Comparison of ENCODE assay signal across 28 cellular contexts in the genomic region with DNA sequence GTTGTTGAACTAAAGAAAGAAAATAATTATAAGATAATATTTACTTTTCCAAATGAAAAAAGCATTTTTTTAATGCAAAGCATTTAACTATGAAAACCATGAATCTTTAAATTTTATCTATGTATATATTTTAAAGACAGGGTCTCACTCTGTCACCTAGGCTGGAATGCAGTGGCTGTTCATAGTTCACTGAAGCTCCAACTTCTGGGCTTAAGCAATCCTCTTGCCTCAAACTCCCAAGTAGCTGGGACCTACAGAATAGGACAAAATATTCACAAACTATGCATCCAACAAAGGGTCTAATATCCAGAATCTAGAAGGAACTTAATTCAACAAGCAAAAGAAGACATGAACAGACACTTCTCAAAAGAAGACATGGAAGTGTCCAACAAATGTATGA. TPM values are rescaled to one million over a fixed set of nuclear protein-coding genes. Genes with fewer than 3 reads are reported as not detected.
DNase-seq lines count a peak whose midpoint lies in the region; ATAC-seq, FAIRE-seq and TF ChIP-seq lines count a peak whose summit lies in the region.
"Had no signal": no experiment of that assay in that cellular context is flagged by ENCODE, and none has a peak within 500 bp of the region (broad histone marks: within the 10 kb centered on the region; RNA-seq: fewer than 3 reads in every experiment).

No MANE protein-coding gene starts in this region.

- no peak overlapping the region for H3K4me2 ChIP-seq in astrocyte (ENCODE audit: low read length)
- peak overlapping the region; percentile 64 for H3K4me2 ChIP-seq in HepG2 (ENCODE audit: low read depth, low read length)
- no peak overlapping the region for H3K4me2 ChIP-seq in mesenchymal stem cell (ENCODE audit: low read length, poor library complexity, severe bottlenecking)
- H3K4me2 ChIP-seq: A549; BLaER1 treated with 17β-estradiol and CSF1 and Interleukin-3, amounts not matched to agents 10 nM and 100 nM had no signal

- TF ChIP-seq POLR2A in HepG2 (IDR thresholded peaks at IDR 0.05; ENCODE audit: insufficient read depth in 1 of 2, low read depth in 2 of 2, low read length in 2 of 2) = no peak

- TF ChIP-seq CTCF in astrocyte (IDR thresholded peaks at IDR 0.05; ENCODE audit: insufficient read depth, low read depth, low read length) (no peak), HepG2 (CRISPR knock-in tag; IDR thresholded peaks at IDR 0.05) (no peak), mesothelial cell of epicardium (IDR thresholded peaks at IDR 0.05; ENCODE audit: unreplicated experiment) (no peak), foreskin fibroblast (IDR thresholded peaks at IDR 0.05; ENCODE audit: low read depth, low read length) (no peak)

- H3K4me3 ChIP-seq in astrocyte (ENCODE audit: insufficient read depth, low read depth, low read length) (no peak overlapping the region), HepG2 (replicated peaks in 1 of 3; ENCODE audit: insufficient read depth in 1 of 3, low read depth in 2 of 3, low read length in 3 of 3) (peak overlapping the region in 1 of 3 experiments; percentile 8; a peak in 2 of 6 replicates), mesenchymal stem cell (ENCODE audit: insufficient read depth in 1 of 2, low read depth in 1 of 2, low read length in 2 of 2) (no peak overlapping the region), foreskin fibroblast (ENCODE audit: low read depth in 1 of 2, low read length in 2 of 2) (no peak overlapping the region)
- H3K4me3 ChIP-seq: A549; BLaER1 treated with 17β-estradiol and CSF1 and Interleukin-3, amounts not matched to agents 10 nM and 100 nM; GM12878 had no signal

- H2AK5ac ChIP-seq in mesenchymal stem cell (ENCODE audit: low read length, severe bottlenecking) = no peak overlapping the region

- H3K23ac ChIP-seq in mesenchymal stem cell (ENCODE audit: low read length in 2 of 2) = no peak overlapping the region

- H2BK5ac ChIP-seq in mesenchymal stem cell (ENCODE audit: low read depth, low read length, poor library complexity, severe bottlenecking) = no peak overlapping the region

- H3K9me3 Mint-ChIP-seq in astrocyte (ENCODE audit: unreplicated experiment) = no peaks in the 10 kb centered on the region
- peaks cover 6% of the 10 kb centered on the region for H3K9me3 Mint-ChIP-seq in mesothelial cell of epicardium
- H3K9me3 Mint-ChIP-seq: CD4-positive, alpha-beta T cell; CD8-positive, alpha-beta T cell had no signal

- no peak overlapping the region for H3K18ac ChIP-seq in mesenchymal stem cell (ENCODE audit: low read depth in 1 of 2, low read length in 2 of 2)

- H3K36me3 ChIP-seq in astrocyte (ENCODE audit: insufficient read depth, low read length) = no peaks in the 10 kb centered on the region
- no peaks in the 10 kb centered on the region for H3K36me3 ChIP-seq in HepG2 (replicated peaks in 1 of 2; ENCODE audit: control insufficient read depth in 1 of 2, insufficient read depth in 2 of 2, low read length in 2 of 2)
- no peaks in the 10 kb centered on the region for H3K36me3 ChIP-seq in mesenchymal stem cell (ENCODE audit: control insufficient read depth in 1 of 2, insufficient read depth in 2 of 2, low read depth in 1 of 2, low read length in 2 of 2)
- H3K36me3 ChIP-seq: BLaER1 treated with 17β-estradiol and CSF1 and Interleukin-3, amounts not matched to agents 10 nM and 100 nM had no signal

- H3K4ac ChIP-seq in mesenchymal stem cell (ENCODE audit: low read depth in 1 of 2, low read length in 2 of 2) = no peak overlapping the region

- H3K27me3 ChIP-seq in astrocyte (ENCODE audit: insufficient read depth, low read length) (no peaks in the 10 kb centered on the region), HepG2 (ENCODE audit: control insufficient read depth in 1 of 2, insufficient read depth in 2 of 2, low read length in 2 of 2) (no peaks in the 10 kb centered on the region), mesenchymal stem cell (ENCODE audit: control insufficient read depth in 1 of 2, insufficient read depth in 1 of 2, low read length in 2 of 2) (no peaks in the 10 kb centered on the region)
- H3K27me3 ChIP-seq: BLaER1 treated with 17β-estradiol and CSF1 and Interleukin-3, amounts not matched to agents 10 nM and 100 nM had no signal

- no peak overlapping the region for H2BK12ac ChIP-seq in mesenchymal stem cell (ENCODE audit: low read length in 2 of 2)

- H3K36me3 Mint-ChIP-seq in astrocyte (ENCODE audit: low read depth, unreplicated experiment) = no peaks in the 10 kb centered on the region
- no peaks in the 10 kb centered on the region for H3K36me3 Mint-ChIP-seq in mesothelial cell of epicardium
- H3K36me3 Mint-ChIP-seq in T-helper 17 cell (ENCODE audit: low read depth) = peaks cover 2% of the 10 kb centered on the region
- H3K36me3 Mint-ChIP-seq: CD8-positive, alpha-beta T cell had no signal

- H3K9me3 ChIP-seq in astrocyte (ENCODE audit: insufficient read depth, low read depth, low read length) (no peaks in the 10 kb centered on the region), HepG2 (ENCODE audit: low read length) (no peaks in the 10 kb centered on the region), mesenchymal stem cell (ENCODE audit: control insufficient read depth, low read length) (no peaks in the 10 kb centered on the region), T-helper 17 cell (ENCODE audit: control insufficient read depth, low read length, poor library complexity, severe bottlenecking) (no peaks in the 10 kb centered on the region)
- H3K9me3 ChIP-seq: A549; BLaER1 treated with 17β-estradiol and CSF1 and Interleukin-3, amounts not matched to agents 10 nM and 100 nM; Caco-2 had no signal

- peak; percentile 46; the same call in 2 of the 3 replicates for ATAC-seq in HepG2
- ATAC-seq in T-helper 17 cell = no peak
- ATAC-seq: A549; CD8-positive, alpha-beta T cell; GM12878 had no signal

- TF ChIP-seq RAD21 in HepG2 (CRISPR knock-in tag; IDR thresholded peaks at IDR 0.05) = no peak

- H2BK15ac ChIP-seq in mesenchymal stem cell (ENCODE audit: low read depth, poor library complexity, severe bottlenecking) = no peak overlapping the region

- H2AFZ ChIP-seq in astrocyte (ENCODE audit: low read depth, low read length) (no peak overlapping the region), HepG2 (ENCODE audit: low read length) (no peak overlapping the region), mesenchymal stem cell (ENCODE audit: low read depth, low read length) (no peak overlapping the region)

- no peak overlapping the region for H2BK120ac ChIP-seq in mesenchymal stem cell (ENCODE audit: low read depth, low read length)

- TF ChIP-seq EP300 in HepG2 (IDR thresholded peaks at IDR 0.05; ENCODE audit: low read depth in 2 of 2, low read length in 2 of 2) (peak in 1 of 2 experiments; percentile 44; a peak in 1 of 4 replicates), HepG2 (CRISPR knock-in tag; IDR thresholded peaks at IDR 0.05; ENCODE audit: borderline replicate concordance) (no peak)

- H3K79me1 ChIP-seq in mesenchymal stem cell (replicated peaks; ENCODE audit: low read length, poor library complexity, severe bottlenecking) = no peaks in the 10 kb centered on the region

- H3K27ac ChIP-seq in astrocyte (ENCODE audit: low read depth, low read length) (no peak overlapping the region), HepG2 (ENCODE audit: extremely low read length, insufficient read depth, low read length) (peak overlapping the region; percentile 91), mesenchymal stem cell (ENCODE audit: low read length, poor library complexity, severe bottlenecking) (peak overlapping the region; percentile 59)
- H3K27ac ChIP-seq: A549; BLaER1 treated with 17β-estradiol and CSF1 and Interleukin-3, amounts not matched to agents 10 nM and 100 nM; C4-2B had no signal

- no peak for FAIRE-seq in astrocyte (lab: Jason Lieb, UNC)
- FAIRE-seq in HepG2 (lab: Jason Lieb, UNC) = peak; percentile 34
- FAIRE-seq: A549, D721Med, GM12878, GM12892, GM18507 had no signal

- H3K4me1 ChIP-seq in astrocyte (ENCODE audit: insufficient read depth, low read length) (no peaks in the 10 kb centered on the region), HepG2 (ENCODE audit: insufficient read depth, low read length) (peaks cover 71% of the 10 kb centered on the region), mesenchymal stem cell (ENCODE audit: control insufficient read depth, insufficient read depth, low read depth, low read length) (peaks cover 2% of the 10 kb centered on the region)

- H3K27me3 Mint-ChIP-seq in astrocyte (ENCODE audit: low read depth, unreplicated experiment) (no peaks in the 10 kb centered on the region), mesothelial cell of epicardium (ENCODE audit: low read depth) (no peaks in the 10 kb centered on the region), T-helper 17 cell (peaks cover 13% of the 10 kb centered on the region)

- in situ Hi-C loops in HepG2 (cut with HindIII; ENCODE audit: extremely low pct_ligation_motif_present, low pct_unique_long_range_greater_than_20kb) = loop anchor here (25.0 kb wide), 1 partner anchor 239 kb away; no protein-coding TSS in a partner anchor

- no TSS peak for BruUV-seq in HepG2 (replicated peaks; lab: Mats Ljungman, UMichigan)

- peaks cover 14% of the 10 kb centered on the region for H3K4me1 Mint-ChIP-seq in astrocyte (ENCODE audit: low read depth, unreplicated experiment)
- H3K4me1 Mint-ChIP-seq in mesothelial cell of epicardium = peaks cover 2% of the 10 kb centered on the region
- no peaks in the 10 kb centered on the region for H3K4me1 Mint-ChIP-seq in T-helper 17 cell
- H3K4me1 Mint-ChIP-seq: B cell had no signal

- no peak overlapping the region for H4K91ac ChIP-seq in mesenchymal stem cell (ENCODE audit: low read length)

- intact Hi-C loops in HepG2 (cut with micrococcal nuclease; ENCODE audit: unreplicated experiment) = loop anchor here (5.0 kb wide), 2 partner anchors 39 to 84 kb away; no protein-coding TSS in a partner anchor

- no peak overlapping the region for H3K14ac ChIP-seq in mesenchymal stem cell (ENCODE audit: low read length in 2 of 2)

- H3K27ac Mint-ChIP-seq in astrocyte (ENCODE audit: unreplicated experiment) = peak overlapping the region; percentile 45
- no peak overlapping the region for H3K27ac Mint-ChIP-seq in mesothelial cell of epicardium
- H3K27ac Mint-ChIP-seq in T-helper 17 cell = no peak overlapping the region
- H3K27ac Mint-ChIP-seq: B cell; CD4-positive, alpha-beta T cell; CD8-positive, alpha-beta T cell had no signal

- H3K79me2 ChIP-seq in astrocyte (ENCODE audit: insufficient read depth, low read length) = no peaks in the 10 kb centered on the region
- peaks cover 31% of the 10 kb centered on the region for H3K79me2 ChIP-seq in HepG2 (ENCODE audit: insufficient read depth, low read length)

- CTCF ChIA-PET in HepG2 (lab: Yijun Ruan, JAX; ENCODE audit: low intra/inter-chr PET ratio, low total read pairs) = no interaction called here

- H4K20me1 ChIP-seq in astrocyte (ENCODE audit: insufficient read depth, low read length) = no peaks in the 10 kb centered on the region
- H4K20me1 ChIP-seq in HepG2 (ENCODE audit: insufficient read depth, low read length) = no peaks in the 10 kb centered on the region
- H4K20me1 ChIP-seq: BLaER1 treated with 17β-estradiol and CSF1 and Interleukin-3, amounts not matched to agents 10 nM and 100 nM had no signal

- POLR2A ChIA-PET in HepG2 (lab: Yijun Ruan, JAX) = interaction anchor here (1.0 to 1.2 kb wide), 3 partner anchors 56 to 90 kb away, joined by 3 to 8 read pairs (median 7); a partner anchor contains a TSS

- H3K4me3 Mint-ChIP-seq in astrocyte (ENCODE audit: unreplicated experiment) (no peak overlapping the region), mesothelial cell of epicardium (no peak overlapping the region), T-helper 17 cell (no peak overlapping the region)
- H3K4me3 Mint-ChIP-seq: B cell; CD4-positive, alpha-beta T cell; CD8-positive, alpha-beta T cell had no signal

- DNase-seq in NAMALWA (ENCODE audit: low spot score) (peak; percentile 16), astrocyte (ENCODE audit: low read depth) (no peak), HepG2 (ENCODE audit: low spot score) (peak; percentile 73), mesenchymal stem cell (no peak), mesothelial cell of epicardium (ENCODE audit: low spot score in 2 of 2, unreplicated experiment in 2 of 2) (no peak), T-helper 17 cell (no peak), NCI-H510A (lab: John Stamatoyannopoulos, UW) (no peak), foreskin fibroblast (no peak)
- DNase-seq: AML-193; Caco-2; Calu3; CD4-positive, alpha-beta T cell; CD8-positive, alpha-beta T cell; DMS79 treated with DMSO at 0.1 percent for 48 hours; EL; GDM1 had no signal

- H3K9ac ChIP-seq in astrocyte (ENCODE audit: low read length) = no peak overlapping the region
- H3K9ac ChIP-seq in HepG2 (ENCODE audit: insufficient read depth, low read depth, low read length) = no peak overlapping the region
- no peak overlapping the region for H3K9ac ChIP-seq in mesenchymal stem cell (ENCODE audit: low read length)
- H3K9ac ChIP-seq: BLaER1 treated with 17β-estradiol and CSF1 and Interleukin-3, amounts not matched to agents 10 nM and 100 nM had no signal

- H4K8ac ChIP-seq in mesenchymal stem cell (ENCODE audit: low read length) = no peak overlapping the region

RNA-seq across cellular contexts. Expression of a gene that starts 55.9 kb away (rescaled TPM):
- total RNA-seq in astrocyte = 0.75 TPM in 1 of 2 replicates, not detected in the other
- 10,101 and 22,625 TPM in 2 replicates for total RNA-seq in HepG2 (2016; rRNA removed; fragmentation: Illumina TruSeq; extraction: Trizol)
- 1,763 and 1,983 TPM in 2 replicates for total RNA-seq in HepG2 (2016; cell fraction: cytosol; rRNA removed; fragmentation: Illumina TruSeq; extraction: Trizol; ENCODE audit: low read depth)
- total RNA-seq in HepG2 (2016; cell fraction: insoluble cytoplasmic fraction; rRNA removed; fragmentation: Illumina TruSeq; extraction: Trizol) = 10,071 and 21,691 TPM in 2 replicates
- total RNA-seq in HepG2 (2016; cell fraction: membrane; rRNA removed; fragmentation: Illumina TruSeq; extraction: Trizol) = 2,665 and 3,098 TPM in 2 replicates
- total RNA-seq in HepG2 (2016; cell fraction: nucleus; rRNA removed; fragmentation: Illumina TruSeq; extraction: Trizol) = 14,455 and 17,797 TPM in 2 replicates
- 22,205 and 22,259 TPM in 2 replicates for polyA plus RNA-seq in HepG2 (2011; rRNA removed)
- 10,343 and 19,758 TPM in 2 replicates for polyA plus RNA-seq in HepG2 (2011; cell fraction: cytosol; rRNA removed)
- polyA plus RNA-seq in HepG2 (2011; cell fraction: nucleus; rRNA removed) = 4,838 and 7,133 TPM in 2 replicates
- 30,113 and 41,157 TPM in 2 replicates for polyA plus RNA-seq in HepG2 (2012)
- polyA plus RNA-seq in HepG2 (2016; cell fraction: cytosol; fragmentation: Illumina TruSeq; extraction: Trizol; ENCODE audit: low read depth) = 1,641 and 1,730 TPM in 2 replicates
- 9,271 and 9,564 TPM in 2 replicates for polyA plus RNA-seq in HepG2 (2016; cell fraction: insoluble cytoplasmic fraction; fragmentation: Illumina TruSeq; extraction: Trizol; ENCODE audit: low read depth)
- polyA plus RNA-seq in HepG2 (2016; cell fraction: membrane; fragmentation: Illumina TruSeq; extraction: Trizol; ENCODE audit: low read depth) = 1,898 and 2,256 TPM in 2 replicates
- polyA plus RNA-seq in HepG2 (2016; cell fraction: nucleus; fragmentation: Illumina TruSeq; extraction: Trizol; ENCODE audit: insufficient read depth, low read depth) = 21,168 and 22,798 TPM in 2 replicates
- polyA minus RNA-seq in HepG2 (2011; rRNA and poly(A)+ RNA removed; ENCODE audit: low replicate concordance) = 2.4 and 3,693 TPM in 2 replicates
- 6,095 and 10,549 TPM in 2 replicates for polyA minus RNA-seq in HepG2 (2011; cell fraction: cytosol; rRNA and poly(A)+ RNA removed)
- 3,995 and 8,747 TPM in 2 replicates for polyA minus RNA-seq in HepG2 (2011; cell fraction: nucleus; rRNA and poly(A)+ RNA removed)
- polyA plus RNA-seq in mesenchymal stem cell (2013, experiment 1 of 2) = not detected
- polyA plus RNA-seq in mesenchymal stem cell (2013, experiment 2 of 2) = 0.03 TPM
- total RNA-seq in mesothelial cell of epicardium = 0.59 to 1.5 TPM (median 0.63 TPM) in 3 replicates
- not detected for total RNA-seq in T-helper 17 cell
- total RNA-seq: A172, B cell, Calu3, Daoy, G401 had no signal
- polyA plus RNA-seq: BJ had no signal

Comparison
In these comparisons a context has a peak if more than half of its experiments do, and no peak if none do; other contexts are left out.
1. DNase-seq: peak in NAMALWA (single experiment) and HepG2 (single experiment); none in astrocyte (single experiment), mesenchymal stem cell (single experiment), mesothelial cell of epicardium (0 of 2), T-helper 17 cell (0 of 3), NCI-H510A (single experiment) and foreskin fibroblast (0 of 2).
2. RNA of a gene that starts 55.9 kb away (total RNA-seq): 1,763 to 22,625 TPM in HepG2; 0.59 to 1.5 TPM in mesothelial cell of epicardium, 0.75 TPM in astrocyte and not detected in T-helper 17 cell; every median in the first group is over 100 times any median in the second.